Comparison of ENCODE assay signal across 3 cellular contexts in genomic region chr1:223620297-223620900, GRCh38.
TF ChIP-seq lines count a peak whose summit lies in the region.

No MANE protein-coding gene starts in this region.

TF ChIP-seq in SK-N-SH, 30 proteins besides CTCF, POLR2A, EP300 and RAD21:
- TF ChIP-seq GATA2 (CRISPR knock-in tag; IDR thresholded peaks at IDR 0.05): no peak
- TF ChIP-seq RFX5 (IDR thresholded peaks at IDR 0.05; ENCODE audit: low read length): no peak
- TF ChIP-seq ZBTB33 (IDR thresholded peaks at IDR 0.05; ENCODE audit: borderline replicate concordance, low read depth): no peak
- no peak for TF ChIP-seq FOXJ3 (CRISPR knock-in tag; IDR thresholded peaks at IDR 0.05)
- no peak for TF ChIP-seq NFIC (IDR thresholded peaks at IDR 0.05; ENCODE audit: borderline replicate concordance)
- TF ChIP-seq ELF1 (IDR thresholded peaks at IDR 0.05): no peak
- no peak for TF ChIP-seq JUND (IDR thresholded peaks at IDR 0.05)
- TF ChIP-seq RXRA (IDR thresholded peaks at IDR 0.05; ENCODE audit: borderline replicate concordance, low read depth): no peak
- no peak for TF ChIP-seq IRF3 (IDR thresholded peaks at IDR 0.05; ENCODE audit: low read depth, low read length)
- no peak for TF ChIP-seq PBX3 (IDR thresholded peaks at IDR 0.05)

TF ChIP-seq in SK-N-SH treated with all-trans-retinoic acid at 6 μM for 48 hours, 23 proteins besides CTCF, POLR2A, EP300 and RAD21:
- TF ChIP-seq ESRRG (CRISPR knock-in tag; IDR thresholded peaks at IDR 0.05) (no peak), ZFP3 (CRISPR knock-in tag; IDR thresholded peaks at IDR 0.05) (no peak), TCF4 (CRISPR knock-in tag; IDR thresholded peaks at IDR 0.05; ENCODE audit: borderline replicate concordance) (no peak), CSRNP3 (CRISPR knock-in tag; IDR thresholded peaks at IDR 0.05) (no peak)

TF ChIP-seq in K562, 482 proteins besides CTCF, POLR2A, EP300 and RAD21:
- TF ChIP-seq EGR1 (conservative IDR thresholded peaks at IDR 0.05): peak; percentile 52
- TF ChIP-seq SUPT5H (IDR thresholded peaks at IDR 0.05): no peak
- no peak for TF ChIP-seq YY1 (IDR thresholded peaks at IDR 0.05; ENCODE audit: borderline replicate concordance in 1 of 3, control insufficient read depth in 1 of 3, extremely low read depth in 1 of 3, insufficient read depth in 3 of 3, insufficient read length in 1 of 3, insufficient replicate concordance in 2 of 3, low read depth in 1 of 3, low read length in 2 of 3)
- no peak for TF ChIP-seq MITF (IDR thresholded peaks at IDR 0.05)
- peak; percentile 18 for TF ChIP-seq MEIS2 (IDR thresholded peaks at IDR 0.05; ENCODE audit: partially characterized antibody)
- no peak for TF ChIP-seq YBX1 (IDR thresholded peaks at IDR 0.05)
- peak; percentile 63 for TF ChIP-seq C11orf30 (IDR thresholded peaks at IDR 0.05; ENCODE audit: low read depth)
- no peak for TF ChIP-seq NR2C2 (CRISPR knock-in tag; IDR thresholded peaks at IDR 0.05)
- TF ChIP-seq NR2C2 (tag; IDR thresholded peaks at IDR 0.05): no peak
- TF ChIP-seq ADNP (tag; IDR thresholded peaks at IDR 0.05): no peak
- TF ChIP-seq ARID4B (CRISPR knock-in tag; IDR thresholded peaks at IDR 0.05): no peak
- no peak for TF ChIP-seq RB1 (IDR thresholded peaks at IDR 0.05; ENCODE audit: low read depth)
- TF ChIP-seq CREM (IDR thresholded peaks at IDR 0.05; ENCODE audit: low read depth): peak; percentile 14; the same call in 1 of the 2 replicates
- TF ChIP-seq ZNF316 (IDR thresholded peaks at IDR 0.05): peak; percentile 67
- TF ChIP-seq NFIC (IDR thresholded peaks at IDR 0.05): peak; percentile 75
- TF ChIP-seq GTF2F1 (IDR thresholded peaks at IDR 0.05; ENCODE audit: low read depth, low read length): no peak
- TF ChIP-seq CBFA2T3 (IDR thresholded peaks at IDR 0.05): peak; percentile 18
- TF ChIP-seq HMBOX1 (IDR thresholded peaks at IDR 0.05): peak; percentile 41; the same call in 1 of the 2 replicates
- TF ChIP-seq ZBTB49 (CRISPR knock-in tag; IDR thresholded peaks at IDR 0.05; ENCODE audit: borderline replicate concordance): no peak
